In genomic region chr5:78320461-78320860, GRCh38 we compare ENCODE assay signal across 1 cellular context.
TF ChIP-seq lines count a peak whose summit lies in the region.

No MANE protein-coding gene starts in this region.

TF ChIP-seq in SK-N-SH treated with all-trans-retinoic acid at 6 μM for 48 hours, 23 proteins besides CTCF, POLR2A, EP300 and RAD21 (continued from another document):
- no peak for TF ChIP-seq CREB5 (CRISPR knock-in tag; IDR thresholded peaks at IDR 0.05; ENCODE audit: low read depth)
- no peak for TF ChIP-seq ZNF8 (CRISPR knock-in tag; IDR thresholded peaks at IDR 0.05)
- no peak for TF ChIP-seq CSDC2 (CRISPR knock-in tag; IDR thresholded peaks at IDR 0.05)
- no peak for TF ChIP-seq TOX (CRISPR knock-in tag; IDR thresholded peaks at IDR 0.05; ENCODE audit: borderline replicate concordance)
- TF ChIP-seq ARNTL (CRISPR knock-in tag; IDR thresholded peaks at IDR 0.05; ENCODE audit: borderline replicate concordance, low read depth): no peak
- no peak for TF ChIP-seq SNAI2 (CRISPR knock-in tag; IDR thresholded peaks at IDR 0.05)
- no peak for TF ChIP-seq BACH2 (CRISPR knock-in tag; IDR thresholded peaks at IDR 0.05; ENCODE audit: borderline replicate concordance)
- TF ChIP-seq RARB (CRISPR knock-in tag; IDR thresholded peaks at IDR 0.05): no peak
- TF ChIP-seq ISL1 (CRISPR knock-in tag; IDR thresholded peaks at IDR 0.05): no peak
- no peak for TF ChIP-seq ESRRG (CRISPR knock-in tag; IDR thresholded peaks at IDR 0.05)
- no peak for TF ChIP-seq POU6F1 (CRISPR knock-in tag; IDR thresholded peaks at IDR 0.05; ENCODE audit: borderline replicate concordance, low read depth)
- no peak for TF ChIP-seq OSR1 (CRISPR knock-in tag; IDR thresholded peaks at IDR 0.05)
- TF ChIP-seq ZFP30 (CRISPR knock-in tag; IDR thresholded peaks at IDR 0.05): no peak
- TF ChIP-seq GLIS3 (CRISPR knock-in tag; IDR thresholded peaks at IDR 0.05): no peak
- TF ChIP-seq ZC3H10 (CRISPR knock-in tag; IDR thresholded peaks at IDR 0.05): no peak
